Comparison of ENCODE assay signal across 10 cellular contexts in genomic region chr10:21510218-21511070, GRCh38. TPM values are rescaled to one million over a fixed set of nuclear protein-coding genes. Genes with fewer than 3 reads are reported as not detected.
DNase-seq lines count a peak whose midpoint lies in the region; ATAC-seq and TF ChIP-seq lines count a peak whose summit lies in the region.
"Had no signal": no experiment of that assay in that cellular context is flagged by ENCODE, and none has a peak within 500 bp of the region (broad histone marks: within the 10 kb centered on the region; RNA-seq: fewer than 3 reads in every experiment).

No MANE protein-coding gene starts in this region.

- intact Hi-C loops in uterus (cut with DNase I; ENCODE audit: low total_unique reads), result no loop called here

- TF ChIP-seq POLR2A in uterus (IDR thresholded peaks at IDR 0.05), result no peak

- no peaks in the 10 kb centered on the region for H3K36me3 ChIP-seq in uterus

- peak; percentile 57 for DNase-seq in NOMO-1 treated with dmso at 0.1 percent for 144 hours (lab: John Stamatoyannopoulos, UW; ENCODE audit: unreplicated experiment)
- no peak for DNase-seq in NOMO-1 treated with DMSO at 0.1 percent for 48 hours (lab: John Stamatoyannopoulos, UW; ENCODE audit: unreplicated experiment)
- peak; percentile 46 for DNase-seq in globus pallidus (ENCODE audit: low spot score)
- no peak for DNase-seq in neural crest cell (ENCODE audit: low read depth, low spot score)
- DNase-seq in uterus, result no peak

- TF ChIP-seq CTCF in neural crest cell (conservative IDR thresholded peaks at IDR 0.05) (no peak), uterus (IDR thresholded peaks at IDR 0.05) (no peak)

- H3K4me3 ChIP-seq in uterus, result peak overlapping the region; percentile 37 to 46

- H3K36me3 Mint-ChIP-seq in neural crest cell (ENCODE audit: low read depth), result peaks cover 2% of the 10 kb centered on the region

- peaks cover 22% of the 10 kb centered on the region for H3K27me3 Mint-ChIP-seq in neural crest cell (ENCODE audit: low read depth)

- H3K4me1 ChIP-seq in uterus, result no peaks in the 10 kb centered on the region

- no peak for ATAC-seq in HG03175 (IDR thresholded peaks at IDR 0.05; ENCODE audit: unreplicated experiment)
- ATAC-seq in GM18519 (IDR thresholded peaks at IDR 0.05; ENCODE audit: low FRiP score, unreplicated experiment), result no peak
- ATAC-seq in GM19452 (IDR thresholded peaks at IDR 0.05; ENCODE audit: unreplicated experiment), result no peak

- peak overlapping the region; percentile 81 for H3K27ac ChIP-seq in uterus
- H3K27ac ChIP-seq: 22Rv1 had no signal

- H3K27ac Mint-ChIP-seq in neural crest cell (ENCODE audit: unreplicated experiment), result peak overlapping the region; percentile 88
- H3K27ac Mint-ChIP-seq: stimulated activated naive CD8-positive, alpha-beta T cell treated with anti-CD3 and anti-CD28 coated beads, Interleukin-15, Interleukin-2, amounts not matched to agents 100 ng/mL and 50 ng/mL, for 24 hours had no signal

- H3K9me3 Mint-ChIP-seq in neural crest cell, result no peaks in the 10 kb centered on the region
- H3K9me3 Mint-ChIP-seq: stimulated activated naive CD8-positive, alpha-beta T cell treated with anti-CD3 and anti-CD28 coated beads, Interleukin-15, Interleukin-2, amounts not matched to agents 100 ng/mL and 50 ng/mL, for 24 hours had no signal

- H3K9me3 ChIP-seq in uterus, result no peaks in the 10 kb centered on the region

- peak overlapping the region; percentile 97 for H3K4me3 Mint-ChIP-seq in neural crest cell
- H3K4me3 Mint-ChIP-seq: stimulated activated naive CD8-positive, alpha-beta T cell treated with anti-CD3 and anti-CD28 coated beads, Interleukin-15, Interleukin-2, amounts not matched to agents 100 ng/mL and 50 ng/mL, for 24 hours had no signal

- peaks cover 90% of the 10 kb centered on the region for H3K4me1 Mint-ChIP-seq in neural crest cell

- no peaks in the 10 kb centered on the region for H3K27me3 ChIP-seq in uterus

RNA-seq across cellular contexts. Expression of gene SKIDA1, which starts 15.0 kb away (rescaled TPM):
- total RNA-seq in neural crest cell (52.1 and 53.0 TPM in 2 replicates), uterus (1 to 10 TPM in 2 of 4 donors, under 1 TPM in 1, not detected in 1; 0.26 to 4.9 (median 1.6) TPM)

RNA-seq across cellular contexts. Expression of gene MLLT10, which starts 23.6 kb away (rescaled TPM):
- total RNA-seq in neural crest cell (52.6 and 58.1 TPM in 2 replicates), uterus (10 to 100 TPM; 34.1 to 71.2 (median 59.8) TPM)

Comparison
In these comparisons a context has a peak if more than half of its experiments do, and no peak if none do; other contexts are left out.
1. DNase-seq: peak in NOMO-1 treated with dmso at 0.1 percent for 144 hours (single experiment) and globus pallidus (single experiment); none in NOMO-1 treated with DMSO at 0.1 percent for 48 hours (single experiment), neural crest cell (single experiment) and uterus (0 of 2).